6 cellular contexts compared by ENCODE assay signal in the genomic region with DNA sequence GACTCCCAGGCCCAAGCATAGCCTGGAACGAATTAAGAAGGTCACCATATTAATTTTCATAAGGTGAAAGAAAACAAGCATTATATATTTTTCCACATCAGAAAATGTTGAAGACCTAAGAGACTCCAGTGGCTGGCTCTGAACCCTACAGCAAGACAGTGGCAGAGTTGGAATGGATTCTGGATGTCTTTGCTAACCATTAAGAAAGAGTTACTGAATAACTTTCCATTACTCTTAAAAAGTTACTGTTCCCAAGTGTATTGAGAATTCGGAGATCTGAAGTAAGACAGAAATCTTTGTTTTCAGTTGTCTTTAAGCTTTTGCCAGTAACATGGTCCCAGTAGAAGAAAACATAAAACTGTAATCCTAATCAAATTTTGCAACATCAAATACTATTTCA. TPM values are rescaled to one million over a fixed set of nuclear protein-coding genes. Genes with fewer than 3 reads are reported as not detected.
"Had no signal": no experiment of that assay in that cellular context is flagged by ENCODE, and none has a peak within 500 bp of the region (broad histone marks: within the 10 kb centered on the region; RNA-seq: fewer than 3 reads in every experiment).

No MANE protein-coding gene starts in this region.

RNA-seq across cellular contexts. Expression of a gene that starts 29.9 kb away (rescaled TPM):
- total RNA-seq: GM23338, H1, H7, HT1080 had no signal
- polyA plus RNA-seq: H1, HepG2, IgD-negative memory B cell had no signal
